Comparison of ENCODE assay signal across 26 cellular contexts in genomic region chr2:132754392-132754791, GRCh38.
"Had no signal": no experiment of that assay in that cellular context is flagged by ENCODE, and none has a peak within 500 bp of the region (broad histone marks: within the 10 kb centered on the region; RNA-seq: fewer than 3 reads in every experiment).

No MANE protein-coding gene starts in this region.

- H3K27ac Mint-ChIP-seq: dendritic cell treated with granulocyte-macrophage colony-stimulating factor and Interleukin-4, amounts not matched to agents 40 ng/mL and 50 ng/mL, for 4 days; endodermal cell; naive thymus-derived CD4-positive, alpha-beta T cell; nephron; neural progenitor cell; progenitor cell of endocrine pancreas had no signal

- H3K4me3 Mint-ChIP-seq: dendritic cell treated with granulocyte-macrophage colony-stimulating factor and Interleukin-4, amounts not matched to agents 40 ng/mL and 50 ng/mL, for 4 days; endodermal cell; naive thymus-derived CD4-positive, alpha-beta T cell; nephron; neural progenitor cell had no signal

- ATAC-seq: esophagus mucosa; heart right ventricle; left cardiac atrium; left lung; naive thymus-derived CD4-positive, alpha-beta T cell; right lobe of liver had no signal

- H3K9me3 Mint-ChIP-seq: dendritic cell treated with granulocyte-macrophage colony-stimulating factor and Interleukin-4, amounts not matched to agents 40 ng/mL and 50 ng/mL, for 4 days had no signal

- H3K27me3 Mint-ChIP-seq: dendritic cell treated with granulocyte-macrophage colony-stimulating factor and Interleukin-4, amounts not matched to agents 40 ng/mL and 50 ng/mL, for 4 days; progenitor cell of endocrine pancreas had no signal

- DNase-seq: colonic mucosa; effector CD8-positive, alpha-beta T cell; endodermal cell; foreskin melanocyte; glutamatergic neuron; heart right ventricle; hippocampal formation; left cardiac atrium; left lung; mesendoderm; midbrain; naive thymus-derived CD4-positive, alpha-beta T cell; right lobe of liver; small intestine; stimulated activated CD4-positive, alpha-beta T cell treated with anti-CD3 and anti-CD28 coated beads, Interleukin-15, amount 100 ng/mL, for 24 hours; stimulated activated CD4-positive, alpha-beta T cell treated with anti-CD3 and anti-CD28 coated beads, Interleukin-2, amount 100 ng/mL, for 48 hours; stimulated activated CD8-positive, alpha-beta memory T cell treated with anti-CD3 and anti-CD28 coated beads, Interleukin-4, amount 100 ng/mL, for 48 hours; stimulated activated naive CD4-positive, alpha-beta T cell; stomach; thyroid gland; trophoblast cell had no signal

- H3K36me3 Mint-ChIP-seq: naive thymus-derived CD4-positive, alpha-beta T cell had no signal

- H3K4me1 Mint-ChIP-seq: naive thymus-derived CD4-positive, alpha-beta T cell had no signal
